ENCODE assay signal across 8 cellular contexts in genomic region chr6:26053929-26054658, GRCh38. TPM values are rescaled to one million over a fixed set of nuclear protein-coding genes. Genes with fewer than 3 reads are reported as not detected.
A peak's percentile ranks its signal among the peaks of the same experiment; 100 is the strongest.
DNase-seq lines count a peak whose midpoint lies in the region; ATAC-seq and TF ChIP-seq lines count a peak whose summit lies in the region.

No MANE protein-coding gene starts in this region.

- no peaks in the 10 kb centered on the region for H3K36me3 ChIP-seq in adipocyte (ENCODE audit: control insufficient read depth, insufficient read depth, low read length, severe bottlenecking)
- H3K36me3 ChIP-seq in thyroid gland = no peaks in the 10 kb centered on the region

- H3K4me1 ChIP-seq in adipocyte (ENCODE audit: control insufficient read depth, insufficient read depth, low read length) = peaks cover 5% of the 10 kb centered on the region
- H3K4me1 ChIP-seq in thyroid gland = peaks cover 5 to 11% of the 10 kb centered on the region in 2 donors

- TF ChIP-seq CTCF in thyroid gland (IDR thresholded peaks at IDR 0.05) = no peak

- H3K9ac ChIP-seq in adipocyte (ENCODE audit: low read length) = peak overlapping the region; percentile 92

- no peak for TF ChIP-seq POLR2A in thyroid gland (IDR thresholded peaks at IDR 0.05)

- no peak for ATAC-seq in HG02798 (IDR thresholded peaks at IDR 0.05; ENCODE audit: poor library complexity, unreplicated experiment)

- peak overlapping the region; percentile 95 for H3K4me3 ChIP-seq in adipocyte (ENCODE audit: low read length)
- H3K4me3 ChIP-seq in thyroid gland (replicated peaks in 1 of 3) = peak overlapping the region in 2 of 3 donors; percentile 14 to 59

- H3K27me3 ChIP-seq in adipocyte (replicated peaks; ENCODE audit: control insufficient read depth, insufficient read depth, low read length) = no peaks in the 10 kb centered on the region
- H3K27me3 ChIP-seq in thyroid gland = no peaks in the 10 kb centered on the region

- DNase-seq in AML-193 (lab: John Stamatoyannopoulos, UW) (peak; percentile 74 to 82), HT-29 (ENCODE audit: low spot score) (peak; percentile 65), adipocyte (ENCODE audit: low read depth) (peak; percentile 53), left kidney (ENCODE audit: low read depth, low spot score) (peak; percentile 47), thyroid gland (no peak), activated gamma-delta T cell (lab: John Stamatoyannopoulos, UW) (no peak), inferior parietal cortex (ENCODE audit: extremely low spot score) (no peak)

- H3K27ac ChIP-seq in thyroid gland = peak overlapping the region; percentile 85 to 95 (median 95)

- H3K9me3 ChIP-seq in adipocyte (ENCODE audit: control insufficient read depth, low read length) = no peaks in the 10 kb centered on the region
- H3K9me3 ChIP-seq in thyroid gland = no peaks in the 10 kb centered on the region

- 42 to 47% methylated on average over 6 of the region's 6 CpGs for WGBS in thyroid gland, 2 donors

- intact Hi-C loops in thyroid gland (cut with DNase I) = loop anchor here (10.0 kb wide), 1 partner anchor 141 kb away; a partner anchor contains a TSS

RNA-seq across cellular contexts. Expression of gene HFE, which starts 33.1 kb away (rescaled TPM):
- 7.3 and 8.7 TPM in 2 replicates for total RNA-seq in HT-29 (2014; rRNA removed; shearing (Covaris generic))
- 1 to 10 TPM; 7.5 to 9.8 (median 8.3) TPM for total RNA-seq in thyroid gland

Comparison
In these comparisons a context has a peak if more than half of its experiments do, and no peak if none do; other contexts are left out.
1. DNase-seq: peak in AML-193 (2 of 2), HT-29 (single experiment), adipocyte (single experiment) and left kidney (single experiment); none in thyroid gland (0 of 2), activated gamma-delta T cell (single experiment) and inferior parietal cortex (single experiment).